Comparison of ENCODE assay signal across 8 cellular contexts in genomic region chr2:221529177-221529942, GRCh38. TPM values are rescaled to one million over a fixed set of nuclear protein-coding genes. Genes with fewer than 3 reads are reported as not detected.
DNase-seq lines count a peak whose midpoint lies in the region; ATAC-seq lines count a peak whose summit lies in the region.

No MANE protein-coding gene starts in this region.

- H3K4me3 Mint-ChIP-seq in activated CD4-positive, alpha-beta T cell treated with anti-CD3 and anti-CD28 coated beads for 36 hours = peak overlapping the region; percentile 70
- no peak overlapping the region for H3K4me3 Mint-ChIP-seq in activated naive CD8-positive, alpha-beta T cell
- peak overlapping the region; percentile 14 for H3K4me3 Mint-ChIP-seq in stimulated activated memory B cell treated with anti-CD40 and anti-IgM and Interleukin-4, amounts not matched to agents 10 μg/mL and 1 μg/mL and 100 μg/mL, for 72 hours

- H3K4me1 Mint-ChIP-seq in activated CD4-positive, alpha-beta T cell treated with anti-CD3 and anti-CD28 coated beads for 36 hours = peaks cover 62% of the 10 kb centered on the region
- peaks cover 22% of the 10 kb centered on the region for H3K4me1 Mint-ChIP-seq in activated naive CD8-positive, alpha-beta T cell (ENCODE audit: low read depth)
- H3K4me1 Mint-ChIP-seq in stimulated activated memory B cell treated with anti-CD40 and anti-IgM and Interleukin-4, amounts not matched to agents 10 μg/mL and 1 μg/mL and 100 μg/mL, for 72 hours = peaks cover 28% of the 10 kb centered on the region

- H3K9me3 Mint-ChIP-seq in activated CD4-positive, alpha-beta T cell treated with anti-CD3 and anti-CD28 coated beads for 36 hours (ENCODE audit: low read depth) = no peaks in the 10 kb centered on the region
- H3K9me3 Mint-ChIP-seq in activated naive CD8-positive, alpha-beta T cell (ENCODE audit: low read depth) = no peaks in the 10 kb centered on the region
- no peaks in the 10 kb centered on the region for H3K9me3 Mint-ChIP-seq in stimulated activated memory B cell treated with anti-CD40 and anti-IgM and Interleukin-4, amounts not matched to agents 10 μg/mL and 1 μg/mL and 100 μg/mL, for 72 hours

- H3K27me3 Mint-ChIP-seq in activated CD4-positive, alpha-beta T cell treated with anti-CD3 and anti-CD28 coated beads for 36 hours = no peaks in the 10 kb centered on the region
- H3K27me3 Mint-ChIP-seq in activated naive CD8-positive, alpha-beta T cell = no peaks in the 10 kb centered on the region
- H3K27me3 Mint-ChIP-seq in stimulated activated memory B cell treated with anti-CD40 and anti-IgM and Interleukin-4, amounts not matched to agents 10 μg/mL and 1 μg/mL and 100 μg/mL, for 72 hours = no peaks in the 10 kb centered on the region

- no peaks in the 10 kb centered on the region for H3K36me3 Mint-ChIP-seq in activated CD4-positive, alpha-beta T cell treated with anti-CD3 and anti-CD28 coated beads for 36 hours (ENCODE audit: low read depth)
- H3K36me3 Mint-ChIP-seq in activated naive CD8-positive, alpha-beta T cell = no peaks in the 10 kb centered on the region
- no peaks in the 10 kb centered on the region for H3K36me3 Mint-ChIP-seq in stimulated activated memory B cell treated with anti-CD40 and anti-IgM and Interleukin-4, amounts not matched to agents 10 μg/mL and 1 μg/mL and 100 μg/mL, for 72 hours

- DNase-seq in activated CD4-positive, alpha-beta T cell treated with anti-CD3 and anti-CD28 coated beads for 36 hours = no peak
- no peak for DNase-seq in activated CD4-positive, alpha-beta T cell treated with anti-CD3 and anti-CD28 coated beads for 48 hours
- DNase-seq in left ventricle myocardium superior (peak; percentile 32), NCI-H2107 treated with DMSO at 0.1 percent for 48 hours (lab: John Stamatoyannopoulos, UW; ENCODE audit: unreplicated experiment) (no peak)
- no peak for DNase-seq in activated effector memory CD4-positive, alpha-beta T cell treated with anti-CD3 and anti-CD28 coated beads, Interleukin-2, amount 50 U/mL, for 16 hours

- ATAC-seq in activated CD4-positive, alpha-beta T cell treated with anti-CD3 and anti-CD28 coated beads for 36 hours = peak; percentile 63
- ATAC-seq in left ventricle myocardium superior (peak; percentile 72), GM21825 (IDR thresholded peaks at IDR 0.05; ENCODE audit: unreplicated experiment) (no peak)
- no peak for ATAC-seq in stimulated activated memory B cell treated with anti-CD40 and anti-IgM and Interleukin-4, amounts not matched to agents 10 μg/mL and 1 μg/mL and 100 μg/mL, for 72 hours

- CTCF ChIA-PET in activated CD4-positive, alpha-beta T cell treated with anti-CD3 and anti-CD28 coated beads for 36 hours (lab: Charles Lee) = interaction anchor here (0.9 kb wide), 1 partner anchor 10 kb away, joined by 3 read pairs; no protein-coding TSS in a partner anchor

- POLR2A ChIA-PET in activated CD4-positive, alpha-beta T cell treated with anti-CD3 and anti-CD28 coated beads for 36 hours (lab: Charles Lee) = no interaction called here

- peak overlapping the region; percentile 95 for H3K27ac Mint-ChIP-seq in activated CD4-positive, alpha-beta T cell treated with anti-CD3 and anti-CD28 coated beads for 36 hours
- H3K27ac Mint-ChIP-seq in activated naive CD8-positive, alpha-beta T cell = peak overlapping the region; percentile 30
- H3K27ac Mint-ChIP-seq in stimulated activated memory B cell treated with anti-CD40 and anti-IgM and Interleukin-4, amounts not matched to agents 10 μg/mL and 1 μg/mL and 100 μg/mL, for 72 hours = peak overlapping the region; percentile 23

- intact Hi-C loops in activated CD4-positive, alpha-beta T cell treated with anti-CD3 and anti-CD28 coated beads for 36 hours (cut with DNase I, micrococcal nuclease) = no loop called here
- intact Hi-C loops in left ventricle myocardium superior (cut with micrococcal nuclease) = no loop called here

RNA-seq across cellular contexts. Expression of gene EPHA4, which starts 42.7 kb away (rescaled TPM):
- total RNA-seq in activated CD4-positive, alpha-beta T cell treated with anti-CD3 and anti-CD28 coated beads for 36 hours = 1 to 10 TPM; 5.9 to 7.2 TPM
- total RNA-seq in left ventricle myocardium superior = 16.3 TPM

Comparison
In these comparisons a context has a peak if more than half of its experiments do, and no peak if none do; other contexts are left out.
1. ATAC-seq: peak in activated CD4-positive, alpha-beta T cell treated with anti-CD3 and anti-CD28 coated beads for 36 hours (single experiment) and left ventricle myocardium superior (single experiment); none in stimulated activated memory B cell treated with anti-CD40 and anti-IgM and Interleukin-4, amounts not matched to agents 10 μg/mL and 1 μg/mL and 100 μg/mL, for 72 hours (single experiment) and GM21825 (single experiment).
2. H3K27ac Mint-ChIP-seq: peak in every context shown above with its lines; median percentile 95 in activated CD4-positive, alpha-beta T cell treated with anti-CD3 and anti-CD28 coated beads for 36 hours; 30 in activated naive CD8-positive, alpha-beta T cell; 23 in stimulated activated memory B cell treated with anti-CD40 and anti-IgM and Interleukin-4, amounts not matched to agents 10 μg/mL and 1 μg/mL and 100 μg/mL, for 72 hours.